1 cellular context compared by ENCODE assay signal in the genomic region with DNA sequence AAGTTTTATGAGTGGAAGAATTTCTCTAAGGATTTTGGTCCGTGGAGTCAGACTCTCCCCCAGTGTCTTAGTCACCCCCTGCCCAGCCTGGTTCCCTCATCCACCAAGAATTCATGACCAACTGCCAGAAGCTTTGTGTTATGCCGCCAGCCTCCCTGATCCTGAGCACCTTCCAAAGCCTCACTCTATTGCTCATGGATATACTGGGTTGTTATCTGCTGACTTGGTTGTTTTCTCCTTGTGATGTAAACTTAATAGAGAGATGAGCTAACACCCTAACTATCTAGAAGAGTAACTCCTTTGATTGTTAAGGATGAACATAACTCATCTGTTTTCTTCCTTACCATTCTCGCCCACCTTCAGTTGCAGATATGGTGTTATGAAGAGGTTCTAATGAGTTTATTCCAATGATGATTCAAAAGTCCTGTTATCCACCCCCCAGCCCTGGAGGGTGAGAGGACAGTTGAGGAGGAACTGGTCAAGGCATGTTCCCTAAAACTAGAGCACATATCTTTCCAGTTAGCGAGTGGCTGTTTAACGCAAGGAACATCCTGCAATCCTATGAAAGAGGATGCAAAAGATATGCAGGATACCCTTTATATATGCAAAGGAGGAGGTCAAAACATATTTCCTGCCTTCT.
TF ChIP-seq lines count a peak whose summit lies in the region.

No MANE protein-coding gene starts in this region.

TF ChIP-seq in HepG2, 621 proteins besides CTCF, POLR2A, EP300 and RAD21:
- 0 out of 2 replicates have a peak, but pooled peaks have one; percentile 8 for TF ChIP-seq ZNF317 (CRISPR knock-in tag; IDR thresholded peaks at IDR 0.05)
- peak; percentile 89 for TF ChIP-seq MAFF (IDR thresholded peaks at IDR 0.05; ENCODE audit: low read depth, low read length)
- 0 out of 2 replicates have a peak, but pooled peaks have one; percentile 21 for TF ChIP-seq ZNF788 (CRISPR knock-in tag; IDR thresholded peaks at IDR 0.05; ENCODE audit: borderline replicate concordance)
- TF ChIP-seq MAFK (conservative IDR thresholded peaks at IDR 0.05 in 1 of 2, IDR thresholded peaks at IDR 0.05 in 1 of 2; ENCODE audit: low read length in 2 of 2), result peak; percentile 90 to 93
- TF ChIP-seq, protein P1, sequence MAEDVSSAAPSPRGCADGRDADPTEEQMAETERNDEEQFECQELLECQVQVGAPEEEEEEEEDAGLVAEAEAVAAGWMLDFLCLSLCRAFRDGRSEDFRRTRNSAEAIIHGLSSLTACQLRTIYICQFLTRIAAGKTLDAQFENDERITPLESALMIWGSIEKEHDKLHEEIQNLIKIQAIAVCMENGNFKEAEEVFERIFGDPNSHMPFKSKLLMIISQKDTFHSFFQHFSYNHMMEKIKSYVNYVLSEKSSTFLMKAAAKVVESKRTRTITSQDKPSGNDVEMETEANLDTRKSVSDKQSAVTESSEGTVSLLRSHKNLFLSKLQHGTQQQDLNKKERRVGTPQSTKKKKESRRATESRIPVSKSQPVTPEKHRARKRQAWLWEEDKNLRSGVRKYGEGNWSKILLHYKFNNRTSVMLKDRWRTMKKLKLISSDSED (CRISPR knock-in tag; IDR thresholded peaks at IDR 0.05), result no peak
